In genomic region chr6:71982385-71982784, GRCh38 we compare ENCODE assay signal across 14 cellular contexts.
DNase-seq lines count a peak whose midpoint lies in the region; ATAC-seq and TF ChIP-seq lines count a peak whose summit lies in the region.
"Had no signal": no experiment of that assay in that cellular context is flagged by ENCODE, and none has a peak within 500 bp of the region (broad histone marks: within the 10 kb centered on the region; RNA-seq: fewer than 3 reads in every experiment).

No MANE protein-coding gene starts in this region.

- ATAC-seq in GM18868 (IDR thresholded peaks at IDR 0.05; ENCODE audit: unreplicated experiment) (peak; percentile 94), GM21619 (IDR thresholded peaks at IDR 0.05; ENCODE audit: unreplicated experiment) (peak; percentile 93), HG03139 (IDR thresholded peaks at IDR 0.05; ENCODE audit: unreplicated experiment) (peak; percentile 58), lung (ENCODE audit: insufficient read depth, low FRiP score) (peak; percentile 9), SK-N-SH treated with all-trans-retinoic acid at 6 μM for 48 hours (no peak)
- ATAC-seq: natural killer cell treated with Interleukin-12 subunit alpha and Interleukin-12 subunit beta and Interleukin-15 and Interleukin-18, amount 100 ng/mL, for 72 hours had no signal

- TF ChIP-seq CTCF in lung (IDR thresholded peaks at IDR 0.05; ENCODE audit: control extremely low read depth, extremely low read depth): no peak

- DNase-seq in lung (ENCODE audit: low spot score): no peak
- DNase-seq in ecto neural progenitor cell (ENCODE audit: low spot score): no peak
- DNase-seq in DMS 273 treated with DMSO at 0.1 percent for 48 hours (lab: John Stamatoyannopoulos, UW): no peak
- DNase-seq: activated naive CD8-positive, alpha-beta T cell treated with anti-CD3 and anti-CD28 coated beads for 36 hours; DND-41; effector CD8-positive, alpha-beta T cell; NCI-H187; stimulated activated CD4-positive, alpha-beta T cell treated with anti-CD3 and anti-CD28 coated beads, Interleukin-2, amount 100 ng/mL, for 24 hours had no signal

- no peaks in the 10 kb centered on the region for H3K9me3 ChIP-seq in lung (ENCODE audit: control insufficient read depth in 2 of 2, insufficient read depth in 1 of 2, low read length in 1 of 2)
- H3K9me3 ChIP-seq: suprapubic skin had no signal

- H3K4me1 ChIP-seq in lung (ENCODE audit: control insufficient read depth in 2 of 2, insufficient read depth in 2 of 2, low read length in 2 of 2): no peaks in the 10 kb centered on the region
- H3K4me1 ChIP-seq: suprapubic skin had no signal

- H3K27me3 ChIP-seq in lung (ENCODE audit: control insufficient read depth, insufficient read depth): no peaks in the 10 kb centered on the region
- H3K27me3 ChIP-seq: suprapubic skin had no signal

- H3K27ac ChIP-seq in lung (ENCODE audit: low read depth in 1 of 2, low read length in 1 of 2): no peak overlapping the region
- H3K27ac ChIP-seq: suprapubic skin had no signal

- H3K36me3 ChIP-seq in lung (ENCODE audit: control insufficient read depth in 2 of 2, insufficient read depth in 2 of 2, low read length in 2 of 2): no peaks in the 10 kb centered on the region
- H3K36me3 ChIP-seq: suprapubic skin had no signal

- WGBS in lung, 2 donors: 47 to 53% methylated on average over 1 of the region's 1 CpG

- H3K4me3 ChIP-seq in lung: no peak overlapping the region
- H3K4me3 ChIP-seq: suprapubic skin had no signal

TF ChIP-seq in SK-N-SH treated with all-trans-retinoic acid at 6 μM for 48 hours, 23 proteins besides CTCF, POLR2A, EP300 and RAD21:
- TF ChIP-seq ZC3H10 (CRISPR knock-in tag; IDR thresholded peaks at IDR 0.05) (no peak), GLIS3 (CRISPR knock-in tag; IDR thresholded peaks at IDR 0.05) (no peak), PPARA (CRISPR knock-in tag; IDR thresholded peaks at IDR 0.05; ENCODE audit: borderline replicate concordance) (no peak), ISL1 (CRISPR knock-in tag; IDR thresholded peaks at IDR 0.05) (no peak), TCF4 (CRISPR knock-in tag; IDR thresholded peaks at IDR 0.05; ENCODE audit: borderline replicate concordance) (no peak), ARNTL (CRISPR knock-in tag; IDR thresholded peaks at IDR 0.05; ENCODE audit: borderline replicate concordance, low read depth) (no peak), ZNF565 (CRISPR knock-in tag; conservative IDR thresholded peaks at IDR 0.05; ENCODE audit: low read depth) (no peak), ZNF70 (CRISPR knock-in tag; IDR thresholded peaks at IDR 0.05) (no peak), ZFP30 (CRISPR knock-in tag; IDR thresholded peaks at IDR 0.05) (no peak), CREB5 (CRISPR knock-in tag; IDR thresholded peaks at IDR 0.05; ENCODE audit: low read depth) (no peak), ESRRG (CRISPR knock-in tag; IDR thresholded peaks at IDR 0.05) (no peak), SNAI2 (CRISPR knock-in tag; IDR thresholded peaks at IDR 0.05) (no peak), ZFP3 (CRISPR knock-in tag; IDR thresholded peaks at IDR 0.05) (no peak)
- TF ChIP-seq, protein P1, sequence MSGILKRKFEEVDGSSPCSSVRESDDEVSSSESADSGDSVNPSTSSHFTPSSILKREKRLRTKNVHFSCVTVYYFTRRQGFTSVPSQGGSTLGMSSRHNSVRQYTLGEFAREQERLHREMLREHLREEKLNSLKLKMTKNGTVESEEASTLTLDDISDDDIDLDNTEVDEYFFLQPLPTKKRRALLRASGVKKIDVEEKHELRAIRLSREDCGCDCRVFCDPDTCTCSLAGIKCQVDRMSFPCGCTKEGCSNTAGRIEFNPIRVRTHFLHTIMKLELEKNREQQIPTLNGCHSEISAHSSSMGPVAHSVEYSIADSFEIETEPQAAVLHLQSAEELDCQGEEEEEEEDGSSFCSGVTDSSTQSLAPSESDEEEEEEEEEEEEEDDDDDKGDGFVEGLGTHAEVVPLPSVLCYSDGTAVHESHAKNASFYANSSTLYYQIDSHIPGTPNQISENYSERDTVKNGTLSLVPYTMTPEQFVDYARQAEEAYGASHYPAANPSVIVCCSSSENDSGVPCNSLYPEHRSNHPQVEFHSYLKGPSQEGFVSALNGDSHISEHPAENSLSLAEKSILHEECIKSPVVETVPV (CRISPR knock-in tag; IDR thresholded peaks at IDR 0.05): no peak
TF ChIP-seq in SK-N-SH treated with all-trans-retinoic acid at 6 μM for 48 hours: peak in this region for 0.
